28 cellular contexts compared by ENCODE assay signal in the genomic region with DNA sequence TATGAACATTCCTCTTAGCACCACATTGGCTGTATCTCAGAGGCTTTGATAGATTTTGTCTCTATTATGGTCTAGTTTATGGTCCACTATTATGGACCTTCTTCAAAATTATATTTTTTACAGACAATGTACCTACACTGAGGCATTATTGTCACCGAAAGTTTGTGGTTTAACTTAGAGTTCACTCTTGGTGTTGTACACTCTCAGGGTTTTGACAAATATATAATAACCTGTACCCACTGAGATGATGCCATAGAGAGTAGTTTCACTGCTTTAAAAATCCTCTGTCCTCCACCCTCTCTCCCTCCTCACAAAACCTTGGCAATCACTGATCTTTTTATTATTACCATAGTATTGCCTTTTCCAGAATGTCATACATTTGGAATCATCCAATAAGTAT.
"Had no signal": no experiment of that assay in that cellular context is flagged by ENCODE, and none has a peak within 500 bp of the region (broad histone marks: within the 10 kb centered on the region; RNA-seq: fewer than 3 reads in every experiment).

No MANE protein-coding gene starts in this region.

- DNase-seq: stimulated activated CD4-positive, alpha-beta T cell treated with anti-CD3 and anti-CD28 coated beads, Interleukin-2, amount 100 ng/mL, for 48 hours; stimulated activated CD4-positive, alpha-beta T cell treated with anti-CD3 and anti-CD28 coated beads, Interleukin-4, amount 100 ng/mL, for 1 hour; stimulated activated CD4-positive, alpha-beta T cell treated with anti-CD3 and anti-CD28 coated beads, Interleukin-4, amount 100 ng/mL, for 24 hours; stimulated activated CD4-positive, alpha-beta T cell treated with anti-CD3 and anti-CD28 coated beads, Interleukin-4, amount 100 ng/mL, for 4 hours; stimulated activated CD8-positive, alpha-beta memory T cell treated with anti-CD3 and anti-CD28 coated beads, Interleukin-4, amount 100 ng/mL, for 48 hours; stimulated activated naive B cell treated with anti-CD40 and anti-IgM and Interleukin-4, amounts not matched to agents 10 μg/mL and 1 μg/mL and 100 μg/mL, for 72 hours; stimulated activated naive CD4-positive, alpha-beta T cell; stimulated activated naive CD4-positive, alpha-beta T cell treated with Interleukin-2 at 50 U/mL for 16 hours; stimulated activated naive CD8-positive, alpha-beta T cell treated with anti-CD3 and anti-CD28 coated beads, Interleukin-15, amount 100 ng/mL, for 72 hours; stimulated activated naive CD8-positive, alpha-beta T cell treated with anti-CD3 and anti-CD28 coated beads, Interleukin-15, Interleukin-2, amounts not matched to agents 100 U/mL and 50 U/mL, for 24 hours; stomach; substantia nigra; testis; thyroid gland; tibial artery; transverse colon; trophoblast cell; upper lobe of left lung; upper lobe of right lung; uterus had no signal

- H3K4me1 ChIP-seq: stomach, suprapubic skin, testis, thyroid gland, tibial artery, tibial nerve, transverse colon, upper lobe of left lung, upper lobe of right lung, uterus, vagina had no signal

- H3K36me3 Mint-ChIP-seq: stimulated activated effector memory CD8-positive, alpha-beta T cell treated with anti-CD3 and anti-CD28 coated beads, Interleukin-12 subunit alpha, Interleukin-12 subunit beta, amount 100 ng/mL, for 72 hours; stimulated activated memory B cell treated with anti-CD40 and anti-IgM and Interleukin-4, amounts not matched to agents 10 μg/mL and 1 μg/mL and 100 μg/mL, for 72 hours; stimulated activated naive B cell treated with anti-CD40 and anti-IgM and Interleukin-4, amounts not matched to agents 10 μg/mL and 1 μg/mL and 100 μg/mL, for 72 hours; type B pancreatic cell had no signal

- H3K4me3 ChIP-seq: stomach, suprapubic skin, testis, thoracic aorta, thyroid gland, tibial artery, tibial nerve, transverse colon, upper lobe of left lung, upper lobe of right lung, uterus, vagina had no signal

- H3K27me3 Mint-ChIP-seq: stimulated activated memory B cell treated with anti-CD40 and anti-IgM and Interleukin-4, amounts not matched to agents 10 μg/mL and 1 μg/mL and 100 μg/mL, for 72 hours; stimulated activated naive B cell treated with anti-CD40 and anti-IgM and Interleukin-4, amounts not matched to agents 10 μg/mL and 1 μg/mL and 100 μg/mL, for 72 hours; stimulated activated naive CD8-positive, alpha-beta T cell treated with anti-CD3 and anti-CD28 coated beads, Interleukin-15, amount 100 ng/mL, for 72 hours; stimulated activated naive CD8-positive, alpha-beta T cell treated with anti-CD3 and anti-CD28 coated beads, Interleukin-15, Interleukin-2, amounts not matched to agents 100 ng/mL and 50 ng/mL, for 24 hours; type B pancreatic cell had no signal

- ATAC-seq: stimulated activated effector memory CD8-positive, alpha-beta T cell treated with anti-CD3 and anti-CD28 coated beads, Interleukin-12 subunit alpha, Interleukin-12 subunit beta, amount 100 ng/mL, for 72 hours; stimulated activated memory B cell treated with anti-CD40 and anti-IgM and Interleukin-4, amounts not matched to agents 10 μg/mL and 1 μg/mL and 100 μg/mL, for 72 hours; stimulated activated naive B cell treated with anti-CD40 and anti-IgM and Interleukin-4, amounts not matched to agents 10 μg/mL and 1 μg/mL and 100 μg/mL, for 72 hours; stimulated activated naive CD8-positive, alpha-beta T cell treated with anti-CD3 and anti-CD28 coated beads, Interleukin-15, amount 100 ng/mL, for 72 hours; stimulated activated naive CD8-positive, alpha-beta T cell treated with anti-CD3 and anti-CD28 coated beads, Interleukin-15, Interleukin-2, amounts not matched to agents 100 U/mL and 50 U/mL, for 24 hours; upper lobe of right lung had no signal

- H3K27ac ChIP-seq: stomach, suprapubic skin, testis, thoracic aorta, thyroid gland, tibial artery, tibial nerve, transverse colon, upper lobe of left lung, upper lobe of right lung, uterus, vagina had no signal

- H3K4me3 Mint-ChIP-seq: stimulated activated effector memory CD8-positive, alpha-beta T cell treated with anti-CD3 and anti-CD28 coated beads, Interleukin-12 subunit alpha, Interleukin-12 subunit beta, amount 100 ng/mL, for 72 hours; stimulated activated memory B cell treated with anti-CD40 and anti-IgM and Interleukin-4, amounts not matched to agents 10 μg/mL and 1 μg/mL and 100 μg/mL, for 72 hours; stimulated activated naive B cell treated with anti-CD40 and anti-IgM and Interleukin-4, amounts not matched to agents 10 μg/mL and 1 μg/mL and 100 μg/mL, for 72 hours; stimulated activated naive CD8-positive, alpha-beta T cell treated with anti-CD3 and anti-CD28 coated beads, Interleukin-15, amount 100 ng/mL, for 72 hours; stimulated activated naive CD8-positive, alpha-beta T cell treated with anti-CD3 and anti-CD28 coated beads, Interleukin-15, Interleukin-2, amounts not matched to agents 100 ng/mL and 50 ng/mL, for 24 hours; type B pancreatic cell had no signal

- H3K9me3 ChIP-seq: suprapubic skin, testis, thoracic aorta, thyroid gland, tibial artery, transverse colon, upper lobe of left lung, upper lobe of right lung, uterus, vagina had no signal

- H3K27ac Mint-ChIP-seq: stimulated activated effector memory CD8-positive, alpha-beta T cell treated with anti-CD3 and anti-CD28 coated beads, Interleukin-12 subunit alpha, Interleukin-12 subunit beta, amount 100 ng/mL, for 72 hours; stimulated activated memory B cell treated with anti-CD40 and anti-IgM and Interleukin-4, amounts not matched to agents 10 μg/mL and 1 μg/mL and 100 μg/mL, for 72 hours; stimulated activated naive B cell treated with anti-CD40 and anti-IgM and Interleukin-4, amounts not matched to agents 10 μg/mL and 1 μg/mL and 100 μg/mL, for 72 hours; stimulated activated naive CD8-positive, alpha-beta T cell treated with anti-CD3 and anti-CD28 coated beads, Interleukin-15, amount 100 ng/mL, for 72 hours; stimulated activated naive CD8-positive, alpha-beta T cell treated with anti-CD3 and anti-CD28 coated beads, Interleukin-15, Interleukin-2, amounts not matched to agents 100 ng/mL and 50 ng/mL, for 24 hours; type B pancreatic cell had no signal

- H3K36me3 ChIP-seq: stomach, suprapubic skin, thoracic aorta, thyroid gland, tibial artery, tibial nerve, transverse colon, upper lobe of left lung, upper lobe of right lung, uterus, vagina had no signal

- H3K4me1 Mint-ChIP-seq: stimulated activated effector memory CD8-positive, alpha-beta T cell treated with anti-CD3 and anti-CD28 coated beads, Interleukin-12 subunit alpha, Interleukin-12 subunit beta, amount 100 ng/mL, for 72 hours; stimulated activated memory B cell treated with anti-CD40 and anti-IgM and Interleukin-4, amounts not matched to agents 10 μg/mL and 1 μg/mL and 100 μg/mL, for 72 hours; stimulated activated naive B cell treated with anti-CD40 and anti-IgM and Interleukin-4, amounts not matched to agents 10 μg/mL and 1 μg/mL and 100 μg/mL, for 72 hours; stimulated activated naive CD8-positive, alpha-beta T cell treated with anti-CD3 and anti-CD28 coated beads, Interleukin-15, amount 100 ng/mL, for 72 hours had no signal

- H3K27me3 ChIP-seq: stomach, suprapubic skin, testis, thyroid gland, tibial artery, tibial nerve, transverse colon, upper lobe of left lung, upper lobe of right lung, uterus, vagina had no signal
